Comparison of ENCODE assay signal across 8 cellular contexts in genomic region chr1:94417702-94417961, GRCh38. TPM values are rescaled to one million over a fixed set of nuclear protein-coding genes. Genes with fewer than 3 reads are reported as not detected.
DNase-seq lines count a peak whose midpoint lies in the region; ATAC-seq and TF ChIP-seq lines count a peak whose summit lies in the region.

No MANE protein-coding gene starts in this region.

- intact Hi-C loops in adrenal gland (cut with DNase I) (no loop called here), stomach (cut with DNase I; ENCODE audit: low total_unique reads) (no loop called here)

- H3K27ac ChIP-seq in GM23248 (peak overlapping the region; percentile 76), adrenal gland (peak overlapping the region; percentile 76 to 96 (median 95)), stomach (peak overlapping the region; percentile 91 to 97 (median 95))

- peaks cover 40% of the 10 kb centered on the region for H3K79me2 ChIP-seq in GM23248 (ENCODE audit: insufficient read depth)

- no peaks in the 10 kb centered on the region for H3K9me3 Mint-ChIP-seq in activated naive CD4-positive, alpha-beta T cell treated with anti-CD3 and anti-CD28 coated beads, Interleukin-2, amount 10 ng/mL, durations not matched to agents 7 days and 5 days

- ATAC-seq in esophagus mucosa (no peak), GM19463 (IDR thresholded peaks at IDR 0.05; ENCODE audit: unreplicated experiment) (no peak)

- peaks cover 24% of the 10 kb centered on the region for H3K27me3 Mint-ChIP-seq in activated naive CD4-positive, alpha-beta T cell treated with anti-CD3 and anti-CD28 coated beads, Interleukin-2, amount 10 ng/mL, durations not matched to agents 7 days and 5 days

- TF ChIP-seq POLR2A in adrenal gland (IDR thresholded peaks at IDR 0.05) (no peak), stomach (IDR thresholded peaks at IDR 0.05) (no peak)

- no peak for TF ChIP-seq EP300 in stomach (IDR thresholded peaks at IDR 0.05)

- no peaks in the 10 kb centered on the region for H3K36me3 ChIP-seq in GM23248 (ENCODE audit: low read depth)
- H3K36me3 ChIP-seq in adrenal gland (replicated peaks in 1 of 2), result no peaks in the 10 kb centered on the region
- no peaks in the 10 kb centered on the region for H3K36me3 ChIP-seq in stomach

- H3K4me1 Mint-ChIP-seq in activated naive CD4-positive, alpha-beta T cell treated with anti-CD3 and anti-CD28 coated beads, Interleukin-2, amount 10 ng/mL, durations not matched to agents 7 days and 5 days, result peaks cover 27% of the 10 kb centered on the region

- DNase-seq in GM23248, result no peak
- DNase-seq in adrenal gland, result no peak
- no peak for DNase-seq in stomach
- DNase-seq in activated naive CD4-positive, alpha-beta T cell treated with anti-CD3 and anti-CD28 coated beads, Interleukin-2, amount 10 ng/mL, durations not matched to agents 7 days and 5 days, result no peak
- DNase-seq in T1000 (lab: John Stamatoyannopoulos, UW), result no peak

- peak overlapping the region; percentile 80 for H3K9ac ChIP-seq in GM23248

- 1% methylated on average over 9 of the region's 9 CpGs for WGBS in GM23248 (ENCODE audit: low coverage in 1 of 2, low lambda C conversion rate in 2 of 2, missing lambda C conversion rate in 2 of 2), 2 experiments
- 0 to 4% (median 1%) methylated on average over 9 of the region's 9 CpGs for WGBS in adrenal gland, 4 donors
- 1 to 5% (median 4%) methylated on average over 9 of the region's 9 CpGs for WGBS in stomach, 5 donors

- H2AFZ ChIP-seq in GM23248, result peak overlapping the region; percentile 91

- TF ChIP-seq CTCF in adrenal gland (IDR thresholded peaks at IDR 0.05), result no peak
- TF ChIP-seq CTCF in stomach (IDR thresholded peaks at IDR 0.05), result no peak

- peak overlapping the region; percentile 79 for H3K4me3 ChIP-seq in GM23248
- peak overlapping the region in 3 of 4 donors; percentile 39 to 93 (median 40) for H3K4me3 ChIP-seq in adrenal gland
- peak overlapping the region; percentile 98 for H3K4me3 ChIP-seq in iPS-18c (ENCODE audit: insufficient read depth, low read depth, low read length)
- peak overlapping the region; percentile 92 to 98 (median 95) for H3K4me3 ChIP-seq in stomach

- no peak overlapping the region for H3K4me3 Mint-ChIP-seq in activated naive CD4-positive, alpha-beta T cell treated with anti-CD3 and anti-CD28 coated beads, Interleukin-2, amount 10 ng/mL, durations not matched to agents 7 days and 5 days

- peaks cover 33% of the 10 kb centered on the region for H3K4me1 ChIP-seq in GM23248 (ENCODE audit: insufficient read depth)
- H3K4me1 ChIP-seq in adrenal gland (replicated peaks in 1 of 2), result peaks cover 9 to 37% of the 10 kb centered on the region in 2 donors
- H3K4me1 ChIP-seq in stomach, result peaks cover 19 to 49% (median 39%) of the 10 kb centered on the region in 4 donors

- no peaks in the 10 kb centered on the region for H3K9me2 ChIP-seq in GM23248 (ENCODE audit: insufficient read depth)

- H3K4me2 ChIP-seq in GM23248 (ENCODE audit: unreplicated experiment), result peak overlapping the region; percentile 88

- no peak overlapping the region for H3K27ac Mint-ChIP-seq in activated naive CD4-positive, alpha-beta T cell treated with anti-CD3 and anti-CD28 coated beads, Interleukin-2, amount 10 ng/mL, durations not matched to agents 7 days and 5 days

- CTCF ChIA-PET in activated naive CD4-positive, alpha-beta T cell treated with anti-CD3 and anti-CD28 coated beads, Interleukin-2, amount 10 ng/mL, durations not matched to agents 7 days and 5 days (lab: Charles Lee), result no interaction called here

- H3F3A ChIP-seq in GM23248 (ENCODE audit: insufficient read depth), result peaks cover 24% of the 10 kb centered on the region

- peaks cover 3% of the 10 kb centered on the region for H3K36me3 Mint-ChIP-seq in activated naive CD4-positive, alpha-beta T cell treated with anti-CD3 and anti-CD28 coated beads, Interleukin-2, amount 10 ng/mL, durations not matched to agents 7 days and 5 days

- in situ Hi-C loops in GM23248 (cut with MboI), result no loop called here

- no peaks in the 10 kb centered on the region for H3K27me3 ChIP-seq in GM23248 (replicated peaks; ENCODE audit: insufficient read depth)
- no peaks in the 10 kb centered on the region for H3K27me3 ChIP-seq in adrenal gland
- no peaks in the 10 kb centered on the region for H3K27me3 ChIP-seq in stomach

- H4K20me1 ChIP-seq in GM23248 (ENCODE audit: insufficient read depth), result no peaks in the 10 kb centered on the region; the same call in 1 of the 2 replicates

- H3K9me3 ChIP-seq in GM23248 (ENCODE audit: low read depth) (no peaks in the 10 kb centered on the region), adrenal gland (replicated peaks in 1 of 3) (no peaks in the 10 kb centered on the region), iPS-18c (ENCODE audit: control insufficient read depth, insufficient read depth, low read length) (no peaks in the 10 kb centered on the region), stomach (no peaks in the 10 kb centered on the region)

RNA-seq across cellular contexts. Expression of gene ABCD3, which starts 0.6 kb away (rescaled TPM):
- total RNA-seq in GM23248 (2014; rRNA removed; shearing (Covaris generic)), result 40.0 and 41.7 TPM in 2 replicates
- polyA plus RNA-seq in GM23248 (2016; fragmentation: Nextera tagmentation; extraction: Ambion mirVana), result 31.8 and 32.2 TPM in 2 replicates
- 10 to 100 TPM; 19.1 to 57.5 (median 37.1) TPM for total RNA-seq in adrenal gland
- 10 to 100 TPM; 11.2 to 69.6 (median 15.2) TPM for polyA plus RNA-seq in adrenal gland
- total RNA-seq in stomach, result 100 to 1,000 TPM in 1 of 5 donors, 10 to 100 TPM in 3, 1 to 10 TPM in 1; 8.8 to 124 (median 34.8) TPM
- 10 to 100 TPM; 15.9 to 20.0 (median 16.9) TPM for polyA plus RNA-seq in stomach
- 30.3 TPM for total RNA-seq in esophagus mucosa

Comparison
In these comparisons a context has a peak if more than half of its experiments do, and no peak if none do; other contexts are left out.
1. H3K4me3 ChIP-seq: peak in every context shown above with its lines; median percentile 98 in iPS-18c; 95 in stomach; 79 in GM23248; 40 in adrenal gland.